ENCODE assay signal across 10 cellular contexts in genomic region chr6:38714239-38715015, GRCh38. TPM values are rescaled to one million over a fixed set of nuclear protein-coding genes. Genes with fewer than 3 reads are reported as not detected.
DNase-seq lines count a peak whose midpoint lies in the region; ATAC-seq and TF ChIP-seq lines count a peak whose summit lies in the region.
"Had no signal": no experiment of that assay in that cellular context is flagged by ENCODE, and none has a peak within 500 bp of the region (broad histone marks: within the 10 kb centered on the region; RNA-seq: fewer than 3 reads in every experiment).

No MANE protein-coding gene starts in this region.

- no peak for TF ChIP-seq CTCF in esophagus muscularis mucosa (IDR thresholded peaks at IDR 0.05)

- no peak for TF ChIP-seq EP300 in esophagus muscularis mucosa (IDR thresholded peaks at IDR 0.05)

- H3K36me3 Mint-ChIP-seq in activated CD4-positive, alpha-beta T cell treated with anti-CD3 and anti-CD28 coated beads, Interleukin-2, amount 10 ng/mL, durations not matched to agents 24 days and 14 days (ENCODE audit: low read depth), result no peaks in the 10 kb centered on the region
- peaks cover 8% of the 10 kb centered on the region for H3K36me3 Mint-ChIP-seq in T-helper 17 cell (ENCODE audit: low read depth)
- H3K36me3 Mint-ChIP-seq in stimulated activated memory B cell treated with anti-CD40 and anti-IgM and Interleukin-4, amounts not matched to agents 10 μg/mL and 1 μg/mL and 100 μg/mL, for 72 hours, result no peaks in the 10 kb centered on the region

- no peaks in the 10 kb centered on the region for H3K36me3 ChIP-seq in esophagus muscularis mucosa
- H3K36me3 ChIP-seq: ovary had no signal

- peaks cover 0 to 41% (median 12%) of the 10 kb centered on the region in 4 donors for H3K27me3 ChIP-seq in esophagus muscularis mucosa
- H3K27me3 ChIP-seq: body of pancreas, ovary had no signal

- no peak for TF ChIP-seq POLR2A in esophagus muscularis mucosa (IDR thresholded peaks at IDR 0.05; ENCODE audit: low read depth)

- H3K4me3 Mint-ChIP-seq in activated CD4-positive, alpha-beta T cell treated with anti-CD3 and anti-CD28 coated beads, Interleukin-2, amount 10 ng/mL, durations not matched to agents 24 days and 14 days, result peak overlapping the region; percentile 70
- H3K4me3 Mint-ChIP-seq in T-helper 17 cell, result peak overlapping the region; percentile 71
- H3K4me3 Mint-ChIP-seq in stimulated activated memory B cell treated with anti-CD40 and anti-IgM and Interleukin-4, amounts not matched to agents 10 μg/mL and 1 μg/mL and 100 μg/mL, for 72 hours, result peak overlapping the region; percentile 61

- 38% methylated on average over 4 of the region's 4 CpGs for WGBS in esophagus muscularis mucosa

- H3K27me3 Mint-ChIP-seq in activated CD4-positive, alpha-beta T cell treated with anti-CD3 and anti-CD28 coated beads, Interleukin-2, amount 10 ng/mL, durations not matched to agents 24 days and 14 days, result peaks cover 20% of the 10 kb centered on the region
- peaks cover 26% of the 10 kb centered on the region for H3K27me3 Mint-ChIP-seq in T-helper 17 cell
- peaks cover 43% of the 10 kb centered on the region for H3K27me3 Mint-ChIP-seq in stimulated activated memory B cell treated with anti-CD40 and anti-IgM and Interleukin-4, amounts not matched to agents 10 μg/mL and 1 μg/mL and 100 μg/mL, for 72 hours

- H3K4me1 Mint-ChIP-seq in activated CD4-positive, alpha-beta T cell treated with anti-CD3 and anti-CD28 coated beads, Interleukin-2, amount 10 ng/mL, durations not matched to agents 24 days and 14 days, result peaks cover 32% of the 10 kb centered on the region
- H3K4me1 Mint-ChIP-seq in T-helper 17 cell, result peaks cover 16% of the 10 kb centered on the region
- H3K4me1 Mint-ChIP-seq in stimulated activated memory B cell treated with anti-CD40 and anti-IgM and Interleukin-4, amounts not matched to agents 10 μg/mL and 1 μg/mL and 100 μg/mL, for 72 hours, result peaks cover 5% of the 10 kb centered on the region

- no peaks in the 10 kb centered on the region for H3K9me3 Mint-ChIP-seq in activated CD4-positive, alpha-beta T cell treated with anti-CD3 and anti-CD28 coated beads, Interleukin-2, amount 10 ng/mL, durations not matched to agents 24 days and 14 days
- peaks cover 6% of the 10 kb centered on the region for H3K9me3 Mint-ChIP-seq in stimulated activated memory B cell treated with anti-CD40 and anti-IgM and Interleukin-4, amounts not matched to agents 10 μg/mL and 1 μg/mL and 100 μg/mL, for 72 hours

- H3K27ac ChIP-seq in esophagus muscularis mucosa (replicated peaks in 1 of 4), result no peak overlapping the region
- H3K27ac ChIP-seq: body of pancreas, ovary had no signal

- peak overlapping the region; percentile 43 to 53 (median 49) for H3K4me3 ChIP-seq in esophagus muscularis mucosa
- H3K4me3 ChIP-seq: body of pancreas had no signal

- DNase-seq in activated CD4-positive, alpha-beta T cell treated with anti-CD3 and anti-CD28 coated beads, Interleukin-2, amount 10 ng/mL, durations not matched to agents 24 days and 14 days, result peak; percentile 68
- no peak for DNase-seq in activated CD4-positive, alpha-beta T cell treated with anti-CD3 and anti-CD28 coated beads for 4 hours
- DNase-seq in T-helper 17 cell (no peak), esophagus muscularis mucosa (ENCODE audit: extremely low spot score) (no peak), glomerular visceral epithelial cell (ENCODE audit: extremely low spot score) (no peak), amniotic stem cell (lab: John Stamatoyannopoulos, UW) (no peak)
- DNase-seq: body of pancreas, ovary had no signal

- intact Hi-C loops in activated CD4-positive, alpha-beta T cell treated with anti-CD3 and anti-CD28 coated beads, Interleukin-2, amount 10 ng/mL, durations not matched to agents 24 days and 14 days (cut with micrococcal nuclease), result loop anchor here (1.0 to 5.0 kb wide), 3 partner anchors 42 to 142 kb away; partner anchors contain the start of gene BTBD9
- intact Hi-C loops in esophagus muscularis mucosa (cut with DNase I), result no loop called here

- peaks cover 7 to 18% (median 11%) of the 10 kb centered on the region in 4 donors for H3K4me1 ChIP-seq in esophagus muscularis mucosa

- ATAC-seq in T-helper 17 cell (peak; percentile 33), GM21515 (IDR thresholded peaks at IDR 0.05; ENCODE audit: unreplicated experiment) (no peak)
- no peak for ATAC-seq in stimulated activated memory B cell treated with anti-CD40 and anti-IgM and Interleukin-4, amounts not matched to agents 10 μg/mL and 1 μg/mL and 100 μg/mL, for 72 hours
- ATAC-seq: body of pancreas had no signal

- H3K9me3 ChIP-seq in T-helper 17 cell (ENCODE audit: control insufficient read depth, low read length, poor library complexity, severe bottlenecking) (no peaks in the 10 kb centered on the region), esophagus muscularis mucosa (no peaks in the 10 kb centered on the region)
- H3K9me3 ChIP-seq: body of pancreas, ovary had no signal

- peak overlapping the region; percentile 91 for H3K27ac Mint-ChIP-seq in activated CD4-positive, alpha-beta T cell treated with anti-CD3 and anti-CD28 coated beads, Interleukin-2, amount 10 ng/mL, durations not matched to agents 24 days and 14 days
- H3K27ac Mint-ChIP-seq in T-helper 17 cell, result no peak overlapping the region
- no peak overlapping the region for H3K27ac Mint-ChIP-seq in stimulated activated memory B cell treated with anti-CD40 and anti-IgM and Interleukin-4, amounts not matched to agents 10 μg/mL and 1 μg/mL and 100 μg/mL, for 72 hours

RNA-seq across cellular contexts. Expression of gene DNAH8, which starts 0.7 kb away (rescaled TPM):
- total RNA-seq in activated CD4-positive, alpha-beta T cell treated with anti-CD3 and anti-CD28 coated beads, Interleukin-2, amount 10 ng/mL, durations not matched to agents 24 days and 14 days, result 0.02 TPM in 1 of 2 replicates, not detected in the other
- under 1 TPM; 0.05 TPM for total RNA-seq in T-helper 17 cell
- under 1 TPM in 1 of 4 donors, not detected in 3; under 0.01 TPM for total RNA-seq in esophagus muscularis mucosa
- total RNA-seq: body of pancreas had no signal

RNA-seq across cellular contexts. Expression of gene GLO1, which starts 11.5 kb away (rescaled TPM):
- total RNA-seq in activated CD4-positive, alpha-beta T cell treated with anti-CD3 and anti-CD28 coated beads, Interleukin-2, amount 10 ng/mL, durations not matched to agents 24 days and 14 days, result 124 and 127 TPM in 2 replicates
- total RNA-seq in T-helper 17 cell, result 10 to 100 TPM; 22.4 to 27.7 TPM
- 10 to 100 TPM; 61.5 to 92.5 (median 70.4) TPM for total RNA-seq in esophagus muscularis mucosa
